ENCODE assay signal across 1 cellular context in genomic region chr22:19046287-19046686, GRCh38.
A peak's percentile ranks its signal among the peaks of the same experiment; 100 is the strongest.
TF ChIP-seq lines count a peak whose summit lies in the region.

No MANE protein-coding gene starts in this region.

TF ChIP-seq in K562, 482 proteins besides CTCF, POLR2A, EP300 and RAD21:
- TF ChIP-seq ZBTB2 (IDR thresholded peaks at IDR 0.05) (no peak), JUNB (CRISPR knock-in tag; conservative IDR thresholded peaks at IDR 0.05) (no peak), TFE3 (CRISPR knock-in tag; IDR thresholded peaks at IDR 0.05) (peak; percentile 66), ELK1 (CRISPR knock-in tag; IDR thresholded peaks at IDR 0.05) (peak; percentile 71; the same call in 1 of the 2 replicates), ZBTB40 (IDR thresholded peaks at IDR 0.05) (no peak), ZBTB40 (CRISPR knock-in tag; IDR thresholded peaks at IDR 0.05) (0 out of 2 replicates have a peak, but pooled peaks have one; percentile 1), MYBL2 (IDR thresholded peaks at IDR 0.05; ENCODE audit: low read depth) (no peak), MYBL2 (CRISPR knock-in tag; IDR thresholded peaks at IDR 0.05; ENCODE audit: borderline replicate concordance) (peak; percentile 12; the same call in 1 of the 2 replicates), REST (CRISPR knock-in tag; IDR thresholded peaks at IDR 0.05; ENCODE audit: low read depth) (no peak), MAFG (tag; conservative IDR thresholded peaks at IDR 0.05) (no peak)
